18 cellular contexts compared by ENCODE assay signal in the genomic region with DNA sequence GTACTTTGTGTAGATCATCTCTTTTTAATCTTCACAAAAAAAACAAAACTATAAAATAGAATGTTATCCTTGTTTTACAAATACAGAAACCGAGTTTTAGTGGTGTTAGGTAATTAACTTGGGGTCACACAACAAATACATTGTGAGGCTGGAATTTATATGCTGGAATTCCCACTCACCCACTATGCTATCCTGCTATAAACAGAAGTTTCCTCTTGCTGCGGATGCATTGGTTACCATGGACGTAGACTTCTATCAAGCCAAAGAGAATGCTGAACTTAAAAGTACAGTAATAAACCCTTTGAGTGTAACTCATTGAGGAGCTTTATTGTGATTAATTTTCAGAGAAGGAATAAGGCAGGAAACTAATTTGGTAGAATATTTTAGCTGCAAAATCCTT. TPM values are rescaled to one million over a fixed set of nuclear protein-coding genes. Genes with fewer than 3 reads are reported as not detected.
A peak's percentile ranks its signal among the peaks of the same experiment; 100 is the strongest.
DNase-seq lines count a peak whose midpoint lies in the region; ATAC-seq and TF ChIP-seq lines count a peak whose summit lies in the region.
"Had no signal": no experiment of that assay in that cellular context is flagged by ENCODE, and none has a peak within 500 bp of the region (broad histone marks: within the 10 kb centered on the region; RNA-seq: fewer than 3 reads in every experiment).

No MANE protein-coding gene starts in this region.

- H3K18ac ChIP-seq in IMR-90 (ENCODE audit: low read depth, low read length): no peak overlapping the region

- no peak overlapping the region for H3K4me2 ChIP-seq in IMR-90 (ENCODE audit: low read depth, low read length)

- no peak overlapping the region for H2BK120ac ChIP-seq in IMR-90 (ENCODE audit: low read depth, low read length)

- H2BK20ac ChIP-seq in IMR-90 (ENCODE audit: low read depth, low read length): no peak overlapping the region

- POLR2A ChIA-PET in IMR-90 (lab: Charles Lee; ENCODE audit: unreplicated experiment): no interaction called here

- no peak overlapping the region for H2AFZ ChIP-seq in IMR-90 (replicated peaks; ENCODE audit: low read length, poor library complexity)

- ATAC-seq in GM21619 (IDR thresholded peaks at IDR 0.05; ENCODE audit: unreplicated experiment) (peak; percentile 9), IMR-90 (ENCODE audit: low read depth) (peak; percentile 25; the same call in 1 of the 2 replicates), Right ventricle myocardium superior (ENCODE audit: poor library complexity) (no peak)
- ATAC-seq: left lobe of liver; naive thymus-derived CD4-positive, alpha-beta T cell; SK-N-SH treated with all-trans-retinoic acid at 6 μM for 48 hours had no signal

- H3K4me1 ChIP-seq in IMR-90 (ENCODE audit: control insufficient read depth, insufficient read depth, low read length) (peaks cover 14% of the 10 kb centered on the region), ascending aorta (peaks cover 0 to 29% of the 10 kb centered on the region in 2 donors)

- H3K27ac ChIP-seq in IMR-90 (ENCODE audit: insufficient read depth, low read length): no peak overlapping the region
- H3K27ac ChIP-seq in ascending aorta: peak overlapping the region in 1 of 2 donors; percentile 35
- H3K27ac ChIP-seq: coronary artery had no signal

- H2BK5ac ChIP-seq in IMR-90 (ENCODE audit: low read depth, low read length, poor library complexity, severe bottlenecking): no peak overlapping the region

- CTCF ChIA-PET in IMR-90 (lab: Yijun Ruan, JAX): interaction anchor here (0.6 to 0.7 kb wide), 2 partner anchors 137 to 296 kb away, joined by 3 to 6 read pairs; no protein-coding TSS in a partner anchor

- no CpG with 5 or more reads among the region's 3 CpGs for WGBS in IMR-90 (ENCODE audit: extremely low coverage in 2 of 2, insufficient read length in 1 of 2), 2 experiments

- H3K14ac ChIP-seq in IMR-90 (replicated peaks; ENCODE audit: low read depth, low read length): no peak overlapping the region

- H3K9me3 ChIP-seq in IMR-90 (ENCODE audit: control insufficient read depth, insufficient read depth, low read length) (no peaks in the 10 kb centered on the region), ascending aorta (no peaks in the 10 kb centered on the region)
- H3K9me3 ChIP-seq: thyroid gland had no signal

- no peak for TF ChIP-seq RAD21 in IMR-90 (IDR thresholded peaks at IDR 0.05; ENCODE audit: low read length)

- H3K36me3 ChIP-seq in IMR-90 (ENCODE audit: control insufficient read depth, insufficient read depth, low read length): peaks cover 2% of the 10 kb centered on the region; the same call in 1 of the 2 replicates
- H3K36me3 ChIP-seq in ascending aorta: peaks cover 0 to 3% of the 10 kb centered on the region in 2 donors
- H3K36me3 ChIP-seq: thyroid gland had no signal

- H3K27me3 ChIP-seq in IMR-90 (ENCODE audit: control insufficient read depth, insufficient read depth, low read length) (no peaks in the 10 kb centered on the region), ascending aorta (no peaks in the 10 kb centered on the region)
- H3K27me3 ChIP-seq: thyroid gland had no signal

- no peak for TF ChIP-seq CTCF in IMR-90 (conservative IDR thresholded peaks at IDR 0.05; ENCODE audit: low read depth, low read length)
- TF ChIP-seq CTCF in ascending aorta (IDR thresholded peaks at IDR 0.05): no peak
- no peak for TF ChIP-seq CTCF in GM13976 (IDR thresholded peaks at IDR 0.05; ENCODE audit: borderline replicate concordance, control extremely low read depth, extremely low read depth, insufficient read depth, missing control alignments)

- H3K56ac ChIP-seq in IMR-90 (ENCODE audit: extremely low read depth, insufficient read depth, low read length): no peak overlapping the region

- dilution Hi-C loops in IMR-90 (cut with HindIII; ENCODE audit: low sequenced_read_pairs, unreplicated experiment): no loop called here

- TF ChIP-seq POLR2A in IMR-90 (IDR thresholded peaks at IDR 0.05; ENCODE audit: low read depth, low read length): no peak

- H2BK15ac ChIP-seq in IMR-90 (ENCODE audit: low read depth, low read length): no peak overlapping the region

- H3K4ac ChIP-seq in IMR-90 (ENCODE audit: low read depth, low read length): no peak overlapping the region

- no peak overlapping the region for H3K4me3 ChIP-seq in IMR-90 (ENCODE audit: insufficient read depth, low read depth, low read length)
- H3K4me3 ChIP-seq in ascending aorta: no peak overlapping the region
- H3K4me3 ChIP-seq: coronary artery, thyroid gland had no signal

- no peak overlapping the region for H2AK9ac ChIP-seq in IMR-90 (replicated peaks; ENCODE audit: low read depth, low read length, poor library complexity)

- no peak for DNase-seq in IMR-90
- DNase-seq in kidney tubule cell (ENCODE audit: low spot score): peak; percentile 23
- no peak for DNase-seq in GM19240 (ENCODE audit: insufficient read length, low spot score)
- DNase-seq in ascending aorta (ENCODE audit: low spot score in 2 of 2): no peak
- no peak for DNase-seq in Right ventricle myocardium superior
- no peak for DNase-seq in GM13976 (ENCODE audit: low spot score)
- DNase-seq: activated gamma-delta T cell; CD4-positive, alpha-beta T cell; hippocampal formation; naive thymus-derived CD4-positive, alpha-beta T cell; NCI-H1105 treated with DMSO at 0.1 percent for 48 hours; stimulated activated CD4-positive, alpha-beta T cell treated with anti-CD3 and anti-CD28 coated beads, Interleukin-2, amount 100 ng/mL, for 24 hours; stimulated activated CD8-positive, alpha-beta memory T cell treated with anti-CD3 and anti-CD28 coated beads, Interleukin-4, amount 100 ng/mL, for 48 hours had no signal

- in situ Hi-C loops in IMR-90 (cut with MboI; ENCODE audit: low sequenced_read_pairs) (no loop called here), GM13976 (cut with MboI; ENCODE audit: low sequenced_read_pairs, unreplicated experiment) (no loop called here)

- peaks cover 21% of the 10 kb centered on the region; the same call in 1 of the 2 replicates for H4K20me1 ChIP-seq in IMR-90 (ENCODE audit: insufficient read depth, low read length)

- no TSS peak for BruUV-seq in IMR-90 (replicated peaks; lab: Mats Ljungman, UMichigan)

- no peak overlapping the region for H3K9ac ChIP-seq in IMR-90 (ENCODE audit: low read depth, low read length)

- intact Hi-C loops in IMR-90 (cut with micrococcal nuclease) (no loop called here), ascending aorta (cut with DNase I) (no loop called here), Right ventricle myocardium superior (cut with DNase I) (no loop called here)

- no peak overlapping the region for H4K91ac ChIP-seq in IMR-90 (ENCODE audit: insufficient read depth, low read depth, low read length)

- H3K9me1 ChIP-seq in IMR-90 (ENCODE audit: insufficient read depth, low read length): peaks cover 14% of the 10 kb centered on the region

- no peak overlapping the region for H2AK5ac ChIP-seq in IMR-90 (ENCODE audit: low read depth, low read length)

- peaks cover 43 to 84% of the 10 kb centered on the region in 2 experiments for H3K79me1 ChIP-seq in IMR-90 (ENCODE audit: low read depth in 1 of 2, low read length in 2 of 2)

- no peak overlapping the region for H3K23ac ChIP-seq in IMR-90 (ENCODE audit: low read depth, low read length)

- H4K8ac ChIP-seq in IMR-90 (ENCODE audit: low read depth in 2 of 2, low read length in 2 of 2): no peak overlapping the region

- H4K5ac ChIP-seq in IMR-90 (ENCODE audit: low read depth, low read length): no peak overlapping the region

TF ChIP-seq in IMR-90, 13 proteins besides CTCF, POLR2A, EP300 and RAD21:
- no peak for TF ChIP-seq MXI1 (IDR thresholded peaks at IDR 0.05; ENCODE audit: borderline replicate concordance, low read depth, low read length)
- TF ChIP-seq MAZ (IDR thresholded peaks at IDR 0.05; ENCODE audit: borderline replicate concordance, low read depth, low read length): no peak
- TF ChIP-seq CHD1 (IDR thresholded peaks at IDR 0.05; ENCODE audit: low read depth, low read length): no peak
- no peak for TF ChIP-seq NFE2L2 (IDR thresholded peaks at IDR 0.05; ENCODE audit: low read depth, low read length)
- no peak for TF ChIP-seq RFX5 (IDR thresholded peaks at IDR 0.05; ENCODE audit: low read depth, low read length)
- TF ChIP-seq CEBPB (IDR thresholded peaks at IDR 0.05; ENCODE audit: low read depth, low read length): no peak
- no peak for TF ChIP-seq FOS (IDR thresholded peaks at IDR 0.05; ENCODE audit: low read depth, low read length)
- TF ChIP-seq RCOR1 (IDR thresholded peaks at IDR 0.05; ENCODE audit: insufficient replicate concordance, low read length): no peak
- TF ChIP-seq SMC3 (IDR thresholded peaks at IDR 0.05; ENCODE audit: low read depth, low read length): no peak

RNA-seq across cellular contexts. Expression of a gene that starts 9.2 kb away (rescaled TPM):
- total RNA-seq in IMR-90 (2012; rRNA removed) (36.0 and 72.5 TPM in 2 replicates), ascending aorta (31.8 TPM), Right ventricle myocardium superior (21.2 TPM)
- polyA plus RNA-seq in IMR-90 (2012; rRNA removed): 37.2 and 45.5 TPM in 2 replicates
- polyA plus RNA-seq in IMR-90 (2012; cell fraction: cytosol; rRNA removed): 7.1 and 8.5 TPM in 2 replicates
- 7.5 and 77.2 TPM in 2 replicates for polyA plus RNA-seq in IMR-90 (2012; cell fraction: nucleus; rRNA removed; ENCODE audit: low replicate concordance)

RNA-seq across cellular contexts. Expression of a gene that starts 13.7 kb away (rescaled TPM):
- total RNA-seq in IMR-90 (2012; rRNA removed) (87.5 and 107 TPM in 2 replicates), ascending aorta (45.7 TPM), Right ventricle myocardium superior (479 TPM)
- polyA plus RNA-seq in IMR-90 (2012; rRNA removed): 19.2 TPM in 2 replicates
- 6.9 and 8.5 TPM in 2 replicates for polyA plus RNA-seq in IMR-90 (2012; cell fraction: cytosol; rRNA removed)
- 4.0 and 13.9 TPM in 2 replicates for polyA plus RNA-seq in IMR-90 (2012; cell fraction: nucleus; rRNA removed; ENCODE audit: low replicate concordance)

RNA-seq across cellular contexts. Expression of a gene that starts 44.0 kb away (rescaled TPM):
- 9.5 and 10.0 TPM in 2 replicates for total RNA-seq in IMR-90 (2012; rRNA removed)
- polyA plus RNA-seq in IMR-90 (2012; rRNA removed): 7.4 and 11.3 TPM in 2 replicates
- 3.2 and 4.7 TPM in 2 replicates for polyA plus RNA-seq in IMR-90 (2012; cell fraction: cytosol; rRNA removed)
- 2.2 and 7.1 TPM in 2 replicates for polyA plus RNA-seq in IMR-90 (2012; cell fraction: nucleus; rRNA removed; ENCODE audit: low replicate concordance)
- 1.6 TPM for total RNA-seq in ascending aorta
- total RNA-seq in Right ventricle myocardium superior: 11.9 TPM

RNA-seq across cellular contexts. Expression of a gene that starts 44.0 kb away (rescaled TPM):
- 22.4 and 29.2 TPM in 2 replicates for total RNA-seq in IMR-90 (2012; rRNA removed)
- polyA plus RNA-seq in IMR-90 (2012; rRNA removed): 12.3 and 18.4 TPM in 2 replicates
- 5.7 and 7.8 TPM in 2 replicates for polyA plus RNA-seq in IMR-90 (2012; cell fraction: cytosol; rRNA removed)
- polyA plus RNA-seq in IMR-90 (2012; cell fraction: nucleus; rRNA removed; ENCODE audit: low replicate concordance): 3.1 and 6.2 TPM in 2 replicates
- total RNA-seq in ascending aorta: 92.6 TPM
- 9.1 TPM for total RNA-seq in Right ventricle myocardium superior
